Comparison of ENCODE assay signal across 1 cellular context in genomic region chr11:47532597-47533213, GRCh38.
TF ChIP-seq lines count a peak whose summit lies in the region.

No MANE protein-coding gene starts in this region.

TF ChIP-seq in GM23338, 12 proteins besides CTCF, POLR2A, EP300 and RAD21 (continued from another document):
- TF ChIP-seq ZNF462 (CRISPR knock-in tag; IDR thresholded peaks at IDR 0.05) = no peak
- TF ChIP-seq EZH2phosphoT487 (IDR thresholded peaks at IDR 0.05; ENCODE audit: unreplicated experiment) = no peak
- TF ChIP-seq NANOG (IDR thresholded peaks at IDR 0.05; ENCODE audit: borderline replicate concordance) = no peak
- TF ChIP-seq, protein P1, sequence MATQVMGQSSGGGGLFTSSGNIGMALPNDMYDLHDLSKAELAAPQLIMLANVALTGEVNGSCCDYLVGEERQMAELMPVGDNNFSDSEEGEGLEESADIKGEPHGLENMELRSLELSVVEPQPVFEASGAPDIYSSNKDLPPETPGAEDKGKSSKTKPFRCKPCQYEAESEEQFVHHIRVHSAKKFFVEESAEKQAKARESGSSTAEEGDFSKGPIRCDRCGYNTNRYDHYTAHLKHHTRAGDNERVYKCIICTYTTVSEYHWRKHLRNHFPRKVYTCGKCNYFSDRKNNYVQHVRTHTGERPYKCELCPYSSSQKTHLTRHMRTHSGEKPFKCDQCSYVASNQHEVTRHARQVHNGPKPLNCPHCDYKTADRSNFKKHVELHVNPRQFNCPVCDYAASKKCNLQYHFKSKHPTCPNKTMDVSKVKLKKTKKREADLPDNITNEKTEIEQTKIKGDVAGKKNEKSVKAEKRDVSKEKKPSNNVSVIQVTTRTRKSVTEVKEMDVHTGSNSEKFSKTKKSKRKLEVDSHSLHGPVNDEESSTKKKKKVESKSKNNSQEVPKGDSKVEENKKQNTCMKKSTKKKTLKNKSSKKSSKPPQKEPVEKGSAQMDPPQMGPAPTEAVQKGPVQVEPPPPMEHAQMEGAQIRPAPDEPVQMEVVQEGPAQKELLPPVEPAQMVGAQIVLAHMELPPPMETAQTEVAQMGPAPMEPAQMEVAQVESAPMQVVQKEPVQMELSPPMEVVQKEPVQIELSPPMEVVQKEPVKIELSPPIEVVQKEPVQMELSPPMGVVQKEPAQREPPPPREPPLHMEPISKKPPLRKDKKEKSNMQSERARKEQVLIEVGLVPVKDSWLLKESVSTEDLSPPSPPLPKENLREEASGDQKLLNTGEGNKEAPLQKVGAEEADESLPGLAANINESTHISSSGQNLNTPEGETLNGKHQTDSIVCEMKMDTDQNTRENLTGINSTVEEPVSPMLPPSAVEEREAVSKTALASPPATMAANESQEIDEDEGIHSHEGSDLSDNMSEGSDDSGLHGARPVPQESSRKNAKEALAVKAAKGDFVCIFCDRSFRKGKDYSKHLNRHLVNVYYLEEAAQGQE (IDR thresholded peaks at IDR 0.05; ENCODE audit: unreplicated experiment) = no peak
- TF ChIP-seq CREB1 (CRISPR knock-in tag; IDR thresholded peaks at IDR 0.05; ENCODE audit: low read depth) = no peak
- TF ChIP-seq, protein P2, sequence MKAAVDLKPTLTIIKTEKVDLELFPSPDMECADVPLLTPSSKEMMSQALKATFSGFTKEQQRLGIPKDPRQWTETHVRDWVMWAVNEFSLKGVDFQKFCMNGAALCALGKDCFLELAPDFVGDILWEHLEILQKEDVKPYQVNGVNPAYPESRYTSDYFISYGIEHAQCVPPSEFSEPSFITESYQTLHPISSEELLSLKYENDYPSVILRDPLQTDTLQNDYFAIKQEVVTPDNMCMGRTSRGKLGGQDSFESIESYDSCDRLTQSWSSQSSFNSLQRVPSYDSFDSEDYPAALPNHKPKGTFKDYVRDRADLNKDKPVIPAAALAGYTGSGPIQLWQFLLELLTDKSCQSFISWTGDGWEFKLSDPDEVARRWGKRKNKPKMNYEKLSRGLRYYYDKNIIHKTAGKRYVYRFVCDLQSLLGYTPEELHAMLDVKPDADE (IDR thresholded peaks at IDR 0.05) = no peak
- no peak for TF ChIP-seq ZNF114 (CRISPR knock-in tag; IDR thresholded peaks at IDR 0.05)
- TF ChIP-seq JUNB (IDR thresholded peaks at IDR 0.05; ENCODE audit: unreplicated experiment) = no peak
- TF ChIP-seq ZNF331 (CRISPR knock-in tag; IDR thresholded peaks at IDR 0.05; ENCODE audit: low read depth) = no peak
